ENCODE assay signal across 19 cellular contexts in the genomic region with DNA sequence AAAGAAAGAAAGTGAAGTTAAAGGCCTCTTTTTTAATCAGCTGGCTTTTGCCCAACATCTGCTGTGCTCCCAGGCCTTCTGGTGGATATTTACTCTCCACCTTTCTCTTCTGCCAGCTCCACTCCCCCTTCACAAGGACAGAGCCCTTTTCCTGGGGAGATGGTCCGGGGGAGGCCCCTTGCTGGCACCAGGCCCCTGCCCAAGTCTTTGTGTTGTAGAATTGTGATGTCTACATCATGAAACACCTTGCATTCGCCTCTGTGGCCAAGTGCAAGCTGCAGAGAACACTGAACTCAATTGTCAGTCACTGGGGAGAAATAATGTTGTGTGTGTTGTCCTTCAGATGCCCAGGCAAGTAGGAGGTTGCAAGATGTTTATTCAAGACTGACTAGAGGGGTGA.
DNase-seq lines count a peak whose midpoint lies in the region; ATAC-seq, FAIRE-seq and TF ChIP-seq lines count a peak whose summit lies in the region.
"Had no signal": no experiment of that assay in that cellular context is flagged by ENCODE, and none has a peak within 500 bp of the region (broad histone marks: within the 10 kb centered on the region; RNA-seq: fewer than 3 reads in every experiment).

No MANE protein-coding gene starts in this region.

- H3K9me3 Mint-ChIP-seq in activated T-helper 17 cell treated with anti-CD3 and anti-CD28 coated beads, Interleukin-2, amount 50 U/mL, for 72 hours, result peaks cover 8% of the 10 kb centered on the region

- H3K36me3 Mint-ChIP-seq in activated T-helper 17 cell treated with anti-CD3 and anti-CD28 coated beads, Interleukin-2, amount 50 U/mL, for 72 hours (ENCODE audit: low read depth), result no peaks in the 10 kb centered on the region

- no peak overlapping the region for H3K27ac Mint-ChIP-seq in activated T-helper 17 cell treated with anti-CD3 and anti-CD28 coated beads, Interleukin-2, amount 50 U/mL, for 72 hours
- H3K27ac Mint-ChIP-seq: activated CD8-positive, alpha-beta T cell treated with anti-CD3 and anti-CD28 coated beads, Interleukin-2, amount 10 ng/mL, durations not matched to agents 7 days and 5 days; IgD-negative memory B cell; T-cell had no signal

- ATAC-seq in pancreas, result peak; percentile 77 to 93 (median 88)
- no peak for ATAC-seq in activated T-helper 17 cell treated with anti-CD3 and anti-CD28 coated beads, Interleukin-2, amount 50 U/mL, for 72 hours (replicated peaks)
- ATAC-seq: activated CD8-positive, alpha-beta T cell treated with anti-CD3 and anti-CD28 coated beads, Interleukin-2, amount 10 ng/mL, durations not matched to agents 7 days and 5 days; T-cell had no signal

- in situ Hi-C loops in G401 (cut with HindIII; ENCODE audit: low sequenced_read_pairs) (no loop called here), GM13977 (cut with MboI; ENCODE audit: low pct_unique_long_range_greater_than_20kb, low sequenced_read_pairs, unreplicated experiment) (no loop called here)

- H3K4me3 ChIP-seq in fibroblast of pulmonary artery (replicated peaks; ENCODE audit: low read depth, low read length), result no peak overlapping the region
- H3K4me3 ChIP-seq in pancreas, result no peak overlapping the region
- H3K4me3 ChIP-seq in sigmoid colon, result no peak overlapping the region
- H3K4me3 ChIP-seq: BLaER1 treated with 17β-estradiol and CSF1 and Interleukin-3, amounts not matched to agents 10 nM and 100 nM; coronary artery had no signal

- WGBS in pancreas, 2 donors, result 16 to 17% methylated on average over 2 of the region's 2 CpGs
- 82 to 84% methylated on average over 2 of the region's 2 CpGs for WGBS in sigmoid colon, 2 donors

- H3K36me3 ChIP-seq in pancreas (no peaks in the 10 kb centered on the region), sigmoid colon (no peaks in the 10 kb centered on the region)
- H3K36me3 ChIP-seq: BLaER1 treated with 17β-estradiol and CSF1 and Interleukin-3, amounts not matched to agents 10 nM and 100 nM; neutrophil had no signal

- H3K4me3 Mint-ChIP-seq in activated T-helper 17 cell treated with anti-CD3 and anti-CD28 coated beads, Interleukin-2, amount 50 U/mL, for 72 hours, result no peak overlapping the region
- H3K4me3 Mint-ChIP-seq: activated CD8-positive, alpha-beta T cell treated with anti-CD3 and anti-CD28 coated beads, Interleukin-2, amount 10 ng/mL, durations not matched to agents 7 days and 5 days; IgD-negative memory B cell; T-cell had no signal

- peak; percentile 45 for DNase-seq in G401 (ENCODE audit: low spot score)
- peak; percentile 18 for DNase-seq in NCI-H226
- DNase-seq in fibroblast of pulmonary artery (ENCODE audit: low read depth), result peak; percentile 35
- DNase-seq in pancreas, result peak in 4 of 6 donors; percentile 35 to 75 (median 54)
- DNase-seq in sigmoid colon, result no peak
- no peak for DNase-seq in GM13977 (ENCODE audit: low spot score)
- DNase-seq: activated CD8-positive, alpha-beta T cell treated with anti-CD3 and anti-CD28 coated beads, Interleukin-2, amount 10 ng/mL, durations not matched to agents 7 days and 5 days; head of caudate nucleus; NCI-H748 treated with DMSO at 0.1 percent for 48 hours; stimulated activated CD4-positive, alpha-beta T cell treated with anti-CD3 and anti-CD28 coated beads, Interleukin-2, amount 100 ng/mL, for 48 hours; T-cell had no signal

- no peaks in the 10 kb centered on the region for H3K27me3 Mint-ChIP-seq in activated T-helper 17 cell treated with anti-CD3 and anti-CD28 coated beads, Interleukin-2, amount 50 U/mL, for 72 hours
- H3K27me3 Mint-ChIP-seq: IgD-negative memory B cell, T-cell had no signal

- no peak for FAIRE-seq in pancreas (lab: Jason Lieb, UNC)
- FAIRE-seq: islet of Langerhans, RCC 7860 had no signal

- no peaks in the 10 kb centered on the region for H3K4me1 Mint-ChIP-seq in activated T-helper 17 cell treated with anti-CD3 and anti-CD28 coated beads, Interleukin-2, amount 50 U/mL, for 72 hours
- H3K4me1 Mint-ChIP-seq: IgD-negative memory B cell, T-cell had no signal

- intact Hi-C loops in pancreas (cut with DNase I) (no loop called here), sigmoid colon (cut with DNase I) (loop anchor here (10.0 kb wide), 1 partner anchor 161 kb away; no protein-coding TSS in a partner anchor)

- H3K4me1 ChIP-seq in pancreas, result peaks cover 0 to 6% (median 5%) of the 10 kb centered on the region in 3 donors
- H3K4me1 ChIP-seq in sigmoid colon, result no peaks in the 10 kb centered on the region
- H3K4me1 ChIP-seq: BLaER1 treated with 17β-estradiol and CSF1 and Interleukin-3, amounts not matched to agents 10 nM and 100 nM had no signal

- no peak for TF ChIP-seq CTCF in fibroblast of pulmonary artery (IDR thresholded peaks at IDR 0.05; ENCODE audit: low read length, missing control alignments)
- no peak for TF ChIP-seq CTCF in pancreas (IDR thresholded peaks at IDR 0.05)
- no peak for TF ChIP-seq CTCF in sigmoid colon (IDR thresholded peaks at IDR 0.05)
- no peak for TF ChIP-seq CTCF in GM13977 (IDR thresholded peaks at IDR 0.05; ENCODE audit: extremely low read depth, insufficient read depth, missing control alignments)

- no peak for TF ChIP-seq POLR2A in sigmoid colon (IDR thresholded peaks at IDR 0.05)

- H3K9me3 ChIP-seq in pancreas (no peaks in the 10 kb centered on the region), sigmoid colon (no peaks in the 10 kb centered on the region)
- H3K9me3 ChIP-seq: neutrophil had no signal

- H3K27ac ChIP-seq in pancreas, result peak overlapping the region in 2 of 4 donors; percentile 10 to 36
- H3K27ac ChIP-seq in sigmoid colon, result no peak overlapping the region
- H3K27ac ChIP-seq: BLaER1 treated with 17β-estradiol and CSF1 and Interleukin-3, amounts not matched to agents 10 nM and 100 nM; coronary artery; neutrophil; VCaP had no signal

- no peaks in the 10 kb centered on the region for H3K27me3 ChIP-seq in pancreas
- H3K27me3 ChIP-seq in sigmoid colon, result no peaks in the 10 kb centered on the region
- H3K27me3 ChIP-seq: BLaER1 treated with 17β-estradiol and CSF1 and Interleukin-3, amounts not matched to agents 10 nM and 100 nM; neutrophil had no signal

- no peak for TF ChIP-seq EP300 in sigmoid colon (IDR thresholded peaks at IDR 0.05)

Comparison
In these comparisons a context has a peak if more than half of its experiments do, and no peak if none do; other contexts are left out.
1. DNase-seq: peak in G401 (single experiment), NCI-H226 (single experiment), fibroblast of pulmonary artery (single experiment) and pancreas (4 of 6); none in sigmoid colon (single experiment) and GM13977 (single experiment).